In the genomic region with DNA sequence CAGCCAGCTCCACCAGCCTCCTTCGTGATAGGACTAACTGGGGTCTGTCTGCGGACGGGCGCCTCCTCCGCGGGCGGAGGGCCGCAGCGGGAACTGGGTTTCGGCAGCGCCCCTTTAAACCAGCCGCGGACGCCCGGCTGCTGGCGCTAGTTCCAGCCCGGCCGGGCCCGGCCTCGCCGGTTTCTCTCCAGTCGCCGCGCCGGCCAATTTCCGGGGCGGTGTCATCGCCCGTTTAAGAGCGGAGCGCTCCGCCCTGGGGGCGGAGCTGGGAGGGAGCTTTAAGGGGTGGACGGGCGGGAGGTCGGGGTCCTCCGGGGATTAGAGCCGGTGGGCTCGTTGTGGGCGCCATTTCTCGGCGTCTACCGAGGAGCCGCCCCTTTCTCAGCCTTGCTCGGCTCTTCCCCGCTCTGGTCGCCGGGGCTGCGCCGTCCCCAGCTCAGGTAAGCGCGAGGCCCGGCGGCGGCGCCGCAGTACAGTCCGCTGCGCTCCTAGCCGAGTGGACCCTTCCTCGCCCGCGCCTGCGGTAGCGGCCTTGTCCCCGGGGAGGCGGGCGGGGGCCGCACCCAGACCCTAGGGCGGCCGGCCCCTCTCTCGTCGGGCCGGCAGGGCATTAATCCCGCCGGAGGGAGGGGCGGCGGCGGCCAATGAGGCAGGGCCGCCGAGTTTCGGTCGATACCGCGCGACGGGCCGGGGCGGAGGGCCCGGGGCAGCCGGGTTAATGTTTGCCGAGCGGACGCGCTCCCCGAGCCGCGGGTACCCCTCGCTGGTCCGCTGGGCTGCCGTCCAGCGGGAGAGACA, we compare ENCODE assay signal across 8 cellular contexts. TPM values are rescaled to one million over a fixed set of nuclear protein-coding genes. Genes with fewer than 3 reads are reported as not detected.
DNase-seq lines count a peak whose midpoint lies in the region; ATAC-seq and TF ChIP-seq lines count a peak whose summit lies in the region.

TSS of gene EPB41L5 (plus strand) at position 307 of the 798 bp plus-strand sequence. CDS start 6,008 bp downstream, outside the sequence.

- TF ChIP-seq CTCF in WTC11 (IDR thresholded peaks at IDR 0.05): no peak

- peaks cover 17% of the 10 kb centered on the region for H3K27me3 Mint-ChIP-seq in WTC11 (ENCODE audit: low read depth)

- peak within 1 kb of the TSS; percentile 88 for H3K4me3 Mint-ChIP-seq in WTC11

- peak within 1 kb of the TSS; percentile 100 for H3K4me3 ChIP-seq in ACC112 (ENCODE audit: low read depth, low read length)

- H3K36me3 Mint-ChIP-seq in WTC11: peaks cover 8% of the 10 kb centered on the region; the same call in 1 of the 2 replicates

- peaks cover 39% of the 10 kb centered on the region for H3K79me2 ChIP-seq in ACC112 (ENCODE audit: control insufficient read depth, insufficient read depth, low read length, unreplicated experiment)

- peak; percentile 93 for DNase-seq in NCI-H2171 treated with DMSO at 0.1 percent for 48 hours (lab: John Stamatoyannopoulos, UW)
- DNase-seq in WTC11 (ENCODE audit: low spot score): peak; percentile 96
- peak in 60 of 61 donors; percentile 27 to 90 (median 79) for DNase-seq in caudate nucleus (lab: John Stamatoyannopoulos, UW)
- DNase-seq in iris pigment epithelial cell (ENCODE audit: low read depth): peak; percentile 98
- peak; percentile 77 for DNase-seq in stimulated activated CD4-positive, alpha-beta T cell treated with anti-CD3 and anti-CD28 coated beads, Interleukin-12 subunit alpha, Interleukin-12 subunit beta, amount 100 ng/mL, for 4 hours

- CTCF ChIA-PET in WTC11 (lab: Charles Lee): interaction anchor here (0.7 to 1.0 kb wide), 4 partner anchors 59 to 334 kb away, joined by 3 to 7 read pairs (median 3); partner anchors contain the start of gene TMEM177

- H3K27ac Mint-ChIP-seq in WTC11: peak within 1 kb of the TSS; percentile 99

- no peaks in the 10 kb centered on the region for H3K27me3 ChIP-seq in ACC112 (ENCODE audit: insufficient read depth, low read length)

- ATAC-seq in GM18868 (IDR thresholded peaks at IDR 0.05; ENCODE audit: unreplicated experiment) (peak; percentile 98), HG03103 (IDR thresholded peaks at IDR 0.05; ENCODE audit: low read depth, unreplicated experiment) (peak; percentile 92), WTC11 (peak; percentile 89)

- H3K27ac ChIP-seq in ACC112 (ENCODE audit: low read depth, low read length) (peak within 1 kb of the TSS; percentile 8; the same call in 1 of the 2 replicates), caudate nucleus (ENCODE audit: low read depth, low read length) (peak within 1 kb of the TSS; percentile 30)

- peaks cover 32% of the 10 kb centered on the region for H3K4me1 Mint-ChIP-seq in WTC11

- H3K36me3 ChIP-seq in ACC112 (ENCODE audit: insufficient read depth, low read length): no peaks in the 10 kb centered on the region

- peak within 1 kb of the TSS; percentile 100 for H2AFZ ChIP-seq in ACC112 (ENCODE audit: low read length, unreplicated experiment)

- peaks cover 20% of the 10 kb centered on the region for H3K4me1 ChIP-seq in ACC112 (ENCODE audit: control insufficient read depth, insufficient read depth, low read length, unreplicated experiment)

- H3K9me3 Mint-ChIP-seq in WTC11: no peaks in the 10 kb centered on the region

- POLR2A ChIA-PET in WTC11 (lab: Charles Lee): interaction anchor here (0.7 to 1.6 kb wide), 6 partner anchors 8 to 253 kb away, joined by 3 to 5 read pairs (median 4); partner anchors contain the start of gene PTPN4

TF ChIP-seq in WTC11, 78 proteins besides CTCF, POLR2A, EP300 and RAD21 (continues in another document):
- TF ChIP-seq FOXP4 (CRISPR knock-in tag; IDR thresholded peaks at IDR 0.05): peak; percentile 45; the same call in 1 of the 2 replicates
- TF ChIP-seq ATF3 (CRISPR knock-in tag; conservative IDR thresholded peaks at IDR 0.05): 0 out of 2 replicates have a peak, but pooled peaks have one; percentile 39
- TF ChIP-seq ZNF532 (CRISPR knock-in tag; IDR thresholded peaks at IDR 0.05; ENCODE audit: borderline replicate concordance): no peak
- TF ChIP-seq ZNF138 (CRISPR knock-in tag; conservative IDR thresholded peaks at IDR 0.05): 0 out of 2 replicates have a peak, but pooled peaks have one; percentile 17
- peak; percentile 78; the same call in 1 of the 2 replicates for TF ChIP-seq MYBL2 (CRISPR knock-in tag; IDR thresholded peaks at IDR 0.05)
- no peak for TF ChIP-seq MXD4 (CRISPR knock-in tag; IDR thresholded peaks at IDR 0.05; ENCODE audit: borderline replicate concordance)
- TF ChIP-seq, protein P1, sequence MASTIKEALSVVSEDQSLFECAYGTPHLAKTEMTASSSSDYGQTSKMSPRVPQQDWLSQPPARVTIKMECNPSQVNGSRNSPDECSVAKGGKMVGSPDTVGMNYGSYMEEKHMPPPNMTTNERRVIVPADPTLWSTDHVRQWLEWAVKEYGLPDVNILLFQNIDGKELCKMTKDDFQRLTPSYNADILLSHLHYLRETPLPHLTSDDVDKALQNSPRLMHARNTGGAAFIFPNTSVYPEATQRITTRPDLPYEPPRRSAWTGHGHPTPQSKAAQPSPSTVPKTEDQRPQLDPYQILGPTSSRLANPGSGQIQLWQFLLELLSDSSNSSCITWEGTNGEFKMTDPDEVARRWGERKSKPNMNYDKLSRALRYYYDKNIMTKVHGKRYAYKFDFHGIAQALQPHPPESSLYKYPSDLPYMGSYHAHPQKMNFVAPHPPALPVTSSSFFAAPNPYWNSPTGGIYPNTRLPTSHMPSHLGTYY (CRISPR knock-in tag; IDR thresholded peaks at IDR 0.05): no peak
- 0 out of 2 replicates have a peak, but pooled peaks have one; percentile 12 for TF ChIP-seq PRRX2 (CRISPR knock-in tag; IDR thresholded peaks at IDR 0.05)
- peak; percentile 20; the same call in 1 of the 2 replicates for TF ChIP-seq NFYB (CRISPR knock-in tag; conservative IDR thresholded peaks at IDR 0.05; ENCODE audit: low read depth)
- no peak for TF ChIP-seq FOXJ3 (CRISPR knock-in tag; IDR thresholded peaks at IDR 0.05; ENCODE audit: borderline replicate concordance)
- no peak for TF ChIP-seq CREB1 (CRISPR knock-in tag; IDR thresholded peaks at IDR 0.05)
- TF ChIP-seq, protein P2, sequence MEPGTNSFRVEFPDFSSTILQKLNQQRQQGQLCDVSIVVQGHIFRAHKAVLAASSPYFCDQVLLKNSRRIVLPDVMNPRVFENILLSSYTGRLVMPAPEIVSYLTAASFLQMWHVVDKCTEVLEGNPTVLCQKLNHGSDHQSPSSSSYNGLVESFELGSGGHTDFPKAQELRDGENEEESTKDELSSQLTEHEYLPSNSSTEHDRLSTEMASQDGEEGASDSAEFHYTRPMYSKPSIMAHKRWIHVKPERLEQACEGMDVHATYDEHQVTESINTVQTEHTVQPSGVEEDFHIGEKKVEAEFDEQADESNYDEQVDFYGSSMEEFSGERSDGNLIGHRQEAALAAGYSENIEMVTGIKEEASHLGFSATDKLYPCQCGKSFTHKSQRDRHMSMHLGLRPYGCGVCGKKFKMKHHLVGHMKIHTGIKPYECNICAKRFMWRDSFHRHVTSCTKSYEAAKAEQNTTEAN (CRISPR knock-in tag; IDR thresholded peaks at IDR 0.05): no peak
- peak; percentile 66; the same call in 1 of the 2 replicates for TF ChIP-seq FOXP1 (CRISPR knock-in tag; IDR thresholded peaks at IDR 0.05; ENCODE audit: borderline replicate concordance)
- TF ChIP-seq KAT7 (CRISPR knock-in tag; IDR thresholded peaks at IDR 0.05; ENCODE audit: borderline replicate concordance): no peak

RNA-seq across cellular contexts. Expression of gene EPB41L5, which starts in this region (rescaled TPM):
- total RNA-seq in WTC11 (2021): 34.9 to 40.0 TPM (median 37.7 TPM) in 3 replicates

Comparison
In these comparisons a context has a peak if more than half of its experiments do, and no peak if none do; other contexts are left out.
1. Peak in every context shown above with its lines: DNase-seq, ATAC-seq, H3K4me3 ChIP-seq and H3K27ac ChIP-seq.